In the genomic region with DNA sequence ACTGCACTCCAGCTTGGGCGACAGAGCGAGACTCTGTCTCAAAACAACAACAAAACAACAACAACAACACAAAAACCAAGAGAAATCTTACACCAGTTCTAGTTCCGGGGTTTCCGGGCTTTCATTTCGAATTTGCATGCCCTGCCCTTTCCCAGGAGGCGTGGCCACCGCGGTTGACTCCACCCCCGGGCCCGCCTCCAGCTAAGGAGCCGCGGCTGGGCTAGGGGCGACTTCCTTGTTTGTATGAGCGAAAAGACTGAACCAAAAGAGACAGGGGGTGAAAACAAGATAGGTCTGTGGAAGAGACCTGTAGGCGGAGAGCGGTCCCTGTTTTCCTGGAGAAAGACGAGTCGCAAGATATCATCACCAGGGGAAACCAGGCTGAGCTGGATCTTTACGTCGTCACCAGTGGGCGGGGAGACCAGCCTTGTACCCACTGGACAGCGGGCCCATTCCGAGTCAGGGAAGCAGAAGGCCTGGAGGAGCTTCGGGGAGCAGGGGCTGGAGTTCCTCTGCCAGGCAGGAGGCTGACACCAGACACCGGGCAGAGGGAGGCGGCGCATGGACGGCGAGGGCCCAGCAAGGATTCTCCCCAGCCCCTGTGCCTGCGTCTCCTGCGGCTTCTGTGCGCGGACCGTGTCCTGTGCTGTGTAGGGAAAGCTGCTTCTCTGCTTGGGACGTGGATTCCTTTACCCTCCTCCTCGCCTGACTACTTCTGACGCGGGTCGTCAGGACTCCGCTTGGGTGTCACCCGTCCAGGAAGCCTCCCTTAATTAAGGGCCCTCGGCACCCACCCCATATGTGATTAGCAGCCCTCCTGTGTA, we compare ENCODE assay signal across 1 cellular context.
TF ChIP-seq lines count a peak whose summit lies in the region.

No MANE protein-coding gene starts in this region.

TF ChIP-seq in H1, 55 proteins besides CTCF, POLR2A, EP300 and RAD21:
- TF ChIP-seq TBP (IDR thresholded peaks at IDR 0.05; ENCODE audit: low read depth, low read length) (peak; percentile 72), POLR2AphosphoS5 (IDR thresholded peaks at IDR 0.05; ENCODE audit: low read depth, low read length) (no peak), SP4 (IDR thresholded peaks at IDR 0.05; ENCODE audit: low read length) (peak; percentile 50; the same call in 1 of the 2 replicates), SP1 (IDR thresholded peaks at IDR 0.05; ENCODE audit: low read depth, low read length) (no peak), TAF1 (IDR thresholded peaks at IDR 0.05; ENCODE audit: low read depth, low read length) (peak; percentile 78; the same call in 1 of the 2 replicates), SIN3A (conservative IDR thresholded peaks at IDR 0.05 in 1 of 2, IDR thresholded peaks at IDR 0.05 in 1 of 2; ENCODE audit: low read depth in 1 of 2, low read length in 2 of 2) (peak in 1 of 2 experiments; percentile 61; a peak in 1 of 4 replicates), KDM4A (IDR thresholded peaks at IDR 0.05; ENCODE audit: low read depth, low read length, severe bottlenecking) (peak; percentile 55), MAX (IDR thresholded peaks at IDR 0.05) (0 out of 2 replicates have a peak, but pooled peaks have one; percentile 16)
